ENCODE assay signal across 10 cellular contexts in the genomic region with DNA sequence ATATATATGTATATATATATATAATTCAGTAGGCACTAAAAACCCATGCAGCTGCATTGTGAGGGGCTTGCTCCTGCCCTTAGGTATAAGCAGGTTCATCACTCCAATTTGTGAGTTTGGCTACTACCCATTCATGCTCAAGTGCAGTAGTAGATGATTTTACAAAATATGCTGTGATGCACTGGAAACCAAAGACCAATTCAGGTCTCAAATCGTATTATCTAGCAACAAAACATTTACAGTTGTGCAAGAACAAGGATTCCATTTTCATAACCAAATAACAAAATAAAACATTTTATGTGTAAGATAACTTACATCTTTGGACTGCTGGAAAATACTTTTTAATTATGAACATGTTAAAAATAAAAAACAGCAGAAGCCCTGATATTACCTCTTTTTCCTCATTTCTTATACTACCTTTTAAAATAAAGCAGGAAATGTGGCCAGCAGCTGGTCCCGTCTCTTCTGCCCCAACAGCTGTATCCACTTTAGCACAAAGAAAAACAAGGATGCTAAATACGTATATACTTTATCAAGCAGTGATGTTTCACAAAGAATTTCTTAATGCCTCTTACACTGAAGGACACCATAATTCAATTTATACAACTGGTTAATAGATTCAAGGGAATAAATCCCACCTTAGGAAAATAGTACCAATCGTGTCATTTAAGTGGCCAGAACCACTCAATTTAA. TPM values are rescaled to one million over a fixed set of nuclear protein-coding genes. Genes with fewer than 3 reads are reported as not detected.
DNase-seq lines count a peak whose midpoint lies in the region; ATAC-seq and TF ChIP-seq lines count a peak whose summit lies in the region.
"Had no signal": no experiment of that assay in that cellular context is flagged by ENCODE, and none has a peak within 500 bp of the region (broad histone marks: within the 10 kb centered on the region; RNA-seq: fewer than 3 reads in every experiment).

No MANE protein-coding gene starts in this region.

- no peaks in the 10 kb centered on the region for H3K4me1 ChIP-seq in BE2C
- H3K4me1 ChIP-seq in Loucy (ENCODE audit: insufficient read depth, low read length, poor library complexity, severe bottlenecking): peaks cover 46% of the 10 kb centered on the region
- H3K4me1 ChIP-seq in colonic mucosa: no peaks in the 10 kb centered on the region

- H3K4me3 ChIP-seq in BE2C (ENCODE audit: low read depth, low read length) (peak overlapping the region; percentile 92), Loucy (ENCODE audit: low read length, poor library complexity, severe bottlenecking) (peak overlapping the region; percentile 90), colonic mucosa (peak overlapping the region; percentile 86)

- H3K9me3 ChIP-seq in BE2C: no peaks in the 10 kb centered on the region
- H3K9me3 ChIP-seq in Loucy (ENCODE audit: insufficient read depth, low read depth, low read length): no peaks in the 10 kb centered on the region
- H3K9me3 ChIP-seq in colonic mucosa: no peaks in the 10 kb centered on the region

- DNase-seq in BE2C: no peak
- no peak for DNase-seq in colonic mucosa
- no peak for DNase-seq in natural killer cell treated with Interleukin-12 subunit alpha and Interleukin-12 subunit beta and Interleukin-15 and Interleukin-18, amount 100 ng/mL, for 72 hours (ENCODE audit: low spot score)
- no peak for DNase-seq in mesenteric fat pad (ENCODE audit: low spot score)
- DNase-seq in NCI-H187 treated with DMSO at 0.1 percent for 48 hours (lab: John Stamatoyannopoulos, UW): no peak
- DNase-seq in occipital lobe (lab: John Stamatoyannopoulos, UW): no peak
- DNase-seq in NCI-H1930 (lab: John Stamatoyannopoulos, UW): no peak
- DNase-seq: cortex of kidney, NCI-H1105 had no signal

- no peak for ATAC-seq in natural killer cell treated with Interleukin-12 subunit alpha and Interleukin-12 subunit beta and Interleukin-15 and Interleukin-18, amount 100 ng/mL, for 72 hours

- no peak overlapping the region for H3K27ac Mint-ChIP-seq in natural killer cell treated with Interleukin-12 subunit alpha and Interleukin-12 subunit beta and Interleukin-15 and Interleukin-18, amount 100 ng/mL, for 72 hours

- H3K36me3 Mint-ChIP-seq in natural killer cell treated with Interleukin-12 subunit alpha and Interleukin-12 subunit beta and Interleukin-15 and Interleukin-18, amount 100 ng/mL, for 72 hours: peaks cover 38% of the 10 kb centered on the region

- no peaks in the 10 kb centered on the region for H3K9me2 ChIP-seq in Loucy (replicated peaks; ENCODE audit: low read depth, low read length)

- intact Hi-C loops in colonic mucosa (cut with DNase I): no loop called here

- H4K20me1 ChIP-seq in Loucy (ENCODE audit: insufficient read depth, low read length, poor library complexity, severe bottlenecking): peaks cover 76% of the 10 kb centered on the region

- H3K4me3 Mint-ChIP-seq in natural killer cell treated with Interleukin-12 subunit alpha and Interleukin-12 subunit beta and Interleukin-15 and Interleukin-18, amount 100 ng/mL, for 72 hours: peak overlapping the region; percentile 97

- H3K4me2 ChIP-seq in Loucy (ENCODE audit: low read depth, low read length, poor library complexity, severe bottlenecking): peak overlapping the region; percentile 95

- H3K9ac ChIP-seq in Loucy (ENCODE audit: low read depth, low read length, poor library complexity, severe bottlenecking) (peak overlapping the region; percentile 97), colonic mucosa (ENCODE audit: low read depth in 2 of 2, low read length in 2 of 2) (peak overlapping the region in 1 of 2 donors; percentile 15)

- TF ChIP-seq CTCF in BE2C (IDR thresholded peaks at IDR 0.05; ENCODE audit: low read depth, low read length) (no peak), Loucy (conservative IDR thresholded peaks at IDR 0.05; ENCODE audit: low read length) (no peak), colonic mucosa (IDR thresholded peaks at IDR 0.05) (no peak)

- H3K27ac ChIP-seq in colonic mucosa: no peak overlapping the region

- no peaks in the 10 kb centered on the region for H3K9me3 Mint-ChIP-seq in natural killer cell treated with Interleukin-12 subunit alpha and Interleukin-12 subunit beta and Interleukin-15 and Interleukin-18, amount 100 ng/mL, for 72 hours

- no peaks in the 10 kb centered on the region for H3K27me3 Mint-ChIP-seq in natural killer cell treated with Interleukin-12 subunit alpha and Interleukin-12 subunit beta and Interleukin-15 and Interleukin-18, amount 100 ng/mL, for 72 hours

- H3K27me3 ChIP-seq in BE2C (no peaks in the 10 kb centered on the region), Loucy (ENCODE audit: insufficient read depth, low read length, poor library complexity, severe bottlenecking) (peaks cover 7% of the 10 kb centered on the region), colonic mucosa (no peaks in the 10 kb centered on the region)

- H2AFZ ChIP-seq in Loucy (ENCODE audit: low read length): no peak overlapping the region

- H3K36me3 ChIP-seq in BE2C (peaks cover 40% of the 10 kb centered on the region), Loucy (ENCODE audit: insufficient read depth, low read length) (peaks cover 35% of the 10 kb centered on the region), colonic mucosa (peaks cover 8% of the 10 kb centered on the region)

- peaks cover 34 to 51% of the 10 kb centered on the region in 2 donors for H3K4me1 Mint-ChIP-seq in natural killer cell treated with Interleukin-12 subunit alpha and Interleukin-12 subunit beta and Interleukin-15 and Interleukin-18, amount 100 ng/mL, for 72 hours (ENCODE audit: low read depth in 2 of 2)

- no peaks in the 10 kb centered on the region for H3F3A ChIP-seq in Loucy (ENCODE audit: low read depth)

- peaks cover 78% of the 10 kb centered on the region for H3K79me2 ChIP-seq in Loucy (ENCODE audit: insufficient read depth, low read length)

RNA-seq across cellular contexts. Expression of a gene that starts 2.8 kb away (rescaled TPM):
- 54.1 TPM for polyA plus RNA-seq in BE2C (2012; ENCODE audit: insufficient read depth, insufficient read length, low read depth)
- total RNA-seq in colonic mucosa: 10 to 100 TPM; 35.4 to 44.6 TPM
- 10 to 100 TPM; 46.1 to 84.6 TPM for total RNA-seq in natural killer cell treated with Interleukin-12 subunit alpha and Interleukin-12 subunit beta and Interleukin-15 and Interleukin-18, amount 100 ng/mL, for 72 hours
- total RNA-seq in mesenteric fat pad: 25.1 TPM
- 117 TPM for total RNA-seq in occipital lobe

RNA-seq across cellular contexts. Expression of a gene that starts 14.4 kb away (rescaled TPM):
- polyA plus RNA-seq in BE2C (2012; ENCODE audit: insufficient read depth, insufficient read length, low read depth): 32.6 TPM
- 10 to 100 TPM; 22.0 to 36.4 TPM for total RNA-seq in colonic mucosa
- total RNA-seq in natural killer cell treated with Interleukin-12 subunit alpha and Interleukin-12 subunit beta and Interleukin-15 and Interleukin-18, amount 100 ng/mL, for 72 hours: 10 to 100 TPM; 33.0 to 46.3 TPM
- total RNA-seq in mesenteric fat pad: 36.6 TPM
- 22.6 TPM for total RNA-seq in occipital lobe

RNA-seq across cellular contexts. Expression of a gene that starts 23.9 kb away (rescaled TPM):
- polyA plus RNA-seq in BE2C (2012; ENCODE audit: insufficient read depth, insufficient read length, low read depth): 3.0 TPM
- total RNA-seq in colonic mucosa (1 to 10 TPM; 1.4 to 1.7 TPM), mesenteric fat pad (0.84 TPM), occipital lobe (0.47 TPM)
- 1 to 10 TPM; 1.6 to 1.7 TPM for total RNA-seq in natural killer cell treated with Interleukin-12 subunit alpha and Interleukin-12 subunit beta and Interleukin-15 and Interleukin-18, amount 100 ng/mL, for 72 hours

RNA-seq across cellular contexts. Expression of a gene that starts 33.7 kb away (rescaled TPM):
- 39.0 TPM for polyA plus RNA-seq in BE2C (2012; ENCODE audit: insufficient read depth, insufficient read length, low read depth)
- total RNA-seq in colonic mucosa: 10 to 100 TPM; 43.5 to 47.7 TPM
- 10 to 100 TPM; 43.0 to 43.9 TPM for total RNA-seq in natural killer cell treated with Interleukin-12 subunit alpha and Interleukin-12 subunit beta and Interleukin-15 and Interleukin-18, amount 100 ng/mL, for 72 hours
- 44.5 TPM for total RNA-seq in mesenteric fat pad
- 45.1 TPM for total RNA-seq in occipital lobe

RNA-seq across cellular contexts. Expression of a gene that starts 35.0 kb away (rescaled TPM):
- polyA plus RNA-seq in BE2C (2012; ENCODE audit: insufficient read depth, insufficient read length, low read depth): 0.88 TPM
- total RNA-seq in colonic mucosa (1 to 10 TPM; 1.4 to 3.3 TPM), mesenteric fat pad (2.8 TPM), occipital lobe (353 TPM)
- 1 to 10 TPM; 1.1 to 1.7 TPM for total RNA-seq in natural killer cell treated with Interleukin-12 subunit alpha and Interleukin-12 subunit beta and Interleukin-15 and Interleukin-18, amount 100 ng/mL, for 72 hours
